ENCODE assay signal across 25 cellular contexts in genomic region chr5:10548418-10549122, GRCh38.
"Had no signal": no experiment of that assay in that cellular context is flagged by ENCODE, and none has a peak within 500 bp of the region (broad histone marks: within the 10 kb centered on the region; RNA-seq: fewer than 3 reads in every experiment).

No MANE protein-coding gene starts in this region.

- H3K27me3 Mint-ChIP-seq: stimulated activated naive CD8-positive, alpha-beta T cell treated with anti-CD3 and anti-CD28 coated beads, Interleukin-15, amount 100 ng/mL, for 72 hours had no signal

- H3K9ac ChIP-seq: neural progenitor cell had no signal

- FAIRE-seq: endometrium, frontal cortex had no signal

- DNase-seq: activated CD4-positive, alpha-beta T cell treated with anti-CD3 and anti-CD28 coated beads for 36 hours; activated CD4-positive, alpha-beta T cell treated with anti-CD3 and anti-CD28 coated beads, Interleukin-2, amount 50 U/mL, for 48 hours; activated CD8-positive, alpha-beta memory T cell treated with anti-CD3 and anti-CD28 coated beads, Interleukin-2, amount 10 ng/mL, durations not matched to agents 7 days and 5 days; activated naive CD4-positive, alpha-beta T cell treated with Interleukin-2 at 50 U/mL for 16 hours; activated naive CD8-positive, alpha-beta T cell treated with anti-CD3 and anti-CD28 coated beads, Interleukin-2, amount 10 ng/mL, durations not matched to agents 7 days and 5 days; activated T-cell treated with anti-CD3 and anti-CD28 coated beads, Interleukin-2, amount 50 U/mL, for 1 hour; cortex of kidney; left ventricle myocardium superior; naive thymus-derived CD4-positive, alpha-beta T cell; stimulated activated CD4-positive, alpha-beta T cell treated with anti-CD3 and anti-CD28 coated beads, Interleukin-4, amount 100 ng/mL, for 1 hour; stimulated activated naive CD8-positive, alpha-beta T cell treated with anti-CD3 and anti-CD28 coated beads, Interleukin-15, amount 100 ng/mL, for 72 hours; T-helper 17 cell; transverse colon; WERI-Rb-1 had no signal

- H3K4me1 ChIP-seq: prostate gland, transverse colon had no signal

- H3K4me3 ChIP-seq: neural progenitor cell, prostate gland, right atrium auricular region, skin epidermis, suprapubic skin, transverse colon had no signal

- H3K4me3 Mint-ChIP-seq: activated CD4-positive, alpha-beta T cell treated with anti-CD3 and anti-CD28 coated beads for 36 hours; activated CD8-positive, alpha-beta memory T cell treated with anti-CD3 and anti-CD28 coated beads, Interleukin-2, amount 10 ng/mL, durations not matched to agents 7 days and 5 days; activated naive CD8-positive, alpha-beta T cell treated with anti-CD3 and anti-CD28 coated beads, Interleukin-2, amount 10 ng/mL, durations not matched to agents 7 days and 5 days; activated T-helper 17 cell treated with anti-CD3 and anti-CD28 coated beads, Interleukin-2, amount 50 U/mL, for 72 hours; brain; central memory CD8-positive, alpha-beta T cell; memory B cell; naive thymus-derived CD4-positive, alpha-beta T cell; neural progenitor cell; stimulated activated naive CD8-positive, alpha-beta T cell treated with anti-CD3 and anti-CD28 coated beads, Interleukin-15, amount 100 ng/mL, for 72 hours; T-helper 17 cell had no signal

- H3K36me3 Mint-ChIP-seq: activated CD8-positive, alpha-beta memory T cell treated with anti-CD3 and anti-CD28 coated beads, Interleukin-2, amount 10 ng/mL, durations not matched to agents 7 days and 5 days; activated naive CD8-positive, alpha-beta T cell treated with anti-CD3 and anti-CD28 coated beads, Interleukin-2, amount 10 ng/mL, durations not matched to agents 7 days and 5 days; brain; memory B cell; naive thymus-derived CD4-positive, alpha-beta T cell; neural progenitor cell had no signal

- H3K4me2 ChIP-seq: neural progenitor cell had no signal

- H3K27me3 ChIP-seq: neural progenitor cell, right atrium auricular region, suprapubic skin had no signal

- H3K36me3 ChIP-seq: neural progenitor cell, prostate gland, right atrium auricular region, suprapubic skin, transverse colon, WERI-Rb-1 had no signal

- ATAC-seq: activated CD4-positive, alpha-beta T cell treated with anti-CD3 and anti-CD28 coated beads for 36 hours; activated CD8-positive, alpha-beta memory T cell treated with anti-CD3 and anti-CD28 coated beads, Interleukin-2, amount 10 ng/mL, durations not matched to agents 7 days and 5 days; activated T-helper 17 cell treated with anti-CD3 and anti-CD28 coated beads, Interleukin-2, amount 50 U/mL, for 72 hours; left ventricle myocardium superior; naive thymus-derived CD4-positive, alpha-beta T cell; stimulated activated naive CD8-positive, alpha-beta T cell treated with anti-CD3 and anti-CD28 coated beads, Interleukin-15, amount 100 ng/mL, for 72 hours; T-helper 17 cell had no signal

- H3K9me3 ChIP-seq: prostate gland, right atrium auricular region, suprapubic skin, transverse colon had no signal

- H3K27ac Mint-ChIP-seq: activated CD4-positive, alpha-beta T cell treated with anti-CD3 and anti-CD28 coated beads for 36 hours; activated CD8-positive, alpha-beta memory T cell treated with anti-CD3 and anti-CD28 coated beads, Interleukin-2, amount 10 ng/mL, durations not matched to agents 7 days and 5 days; activated naive CD8-positive, alpha-beta T cell treated with anti-CD3 and anti-CD28 coated beads, Interleukin-2, amount 10 ng/mL, durations not matched to agents 7 days and 5 days; activated T-helper 17 cell treated with anti-CD3 and anti-CD28 coated beads, Interleukin-2, amount 50 U/mL, for 72 hours; memory B cell; stimulated activated naive CD8-positive, alpha-beta T cell treated with anti-CD3 and anti-CD28 coated beads, Interleukin-15, amount 100 ng/mL, for 72 hours; T-helper 17 cell had no signal

- H3K9me3 Mint-ChIP-seq: activated naive CD8-positive, alpha-beta T cell treated with anti-CD3 and anti-CD28 coated beads, Interleukin-2, amount 10 ng/mL, durations not matched to agents 7 days and 5 days; activated T-helper 17 cell treated with anti-CD3 and anti-CD28 coated beads, Interleukin-2, amount 50 U/mL, for 72 hours; central memory CD8-positive, alpha-beta T cell; memory B cell; neural progenitor cell; stimulated activated naive CD8-positive, alpha-beta T cell treated with anti-CD3 and anti-CD28 coated beads, Interleukin-15, amount 100 ng/mL, for 72 hours had no signal

- H3K27ac ChIP-seq: neural progenitor cell, prostate gland, right atrium auricular region, skin epidermis, suprapubic skin, transverse colon, WERI-Rb-1 had no signal

- H2AFZ ChIP-seq: neural progenitor cell had no signal
